26 cellular contexts compared by ENCODE assay signal in the genomic region with DNA sequence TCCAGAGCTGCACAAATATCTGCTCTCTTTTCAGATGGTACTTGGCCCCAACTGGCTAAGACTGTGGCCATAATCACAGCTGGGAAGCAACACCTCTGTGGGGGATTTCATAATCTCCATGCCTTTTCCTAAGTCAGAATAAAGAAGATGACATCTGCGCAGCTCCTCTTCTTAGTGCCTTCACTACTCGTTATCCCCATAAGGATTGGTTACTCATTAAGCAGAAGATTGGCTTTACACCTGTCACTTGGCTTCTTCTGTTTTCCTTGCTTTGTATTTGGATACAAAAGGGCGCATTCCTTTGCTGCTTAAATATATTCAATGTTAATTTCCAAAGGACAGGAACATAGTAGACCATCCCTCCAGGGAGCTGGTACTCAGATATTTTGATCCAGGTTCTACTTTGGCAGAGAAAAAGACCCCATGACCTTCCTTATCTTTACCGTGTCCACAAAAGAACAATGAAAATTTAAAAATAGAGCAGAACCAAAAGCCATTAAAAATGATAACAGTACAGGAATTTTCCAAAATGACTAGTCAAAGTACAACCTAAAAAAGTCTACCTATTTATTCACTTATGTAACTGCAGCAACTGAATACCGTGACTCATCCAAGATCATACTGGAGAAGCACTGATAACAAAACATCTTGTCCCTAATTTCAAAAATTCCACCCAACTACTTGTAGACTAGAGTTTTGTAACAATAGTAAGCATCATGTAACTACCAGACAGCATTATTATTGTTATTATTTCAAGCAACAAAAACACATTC.
"Had no signal": no experiment of that assay in that cellular context is flagged by ENCODE, and none has a peak within 500 bp of the region (broad histone marks: within the 10 kb centered on the region; RNA-seq: fewer than 3 reads in every experiment).

No MANE protein-coding gene starts in this region.

- DNase-seq: activated CD4-positive, alpha-beta T cell treated with anti-CD3 and anti-CD28 coated beads for 48 hours; activated CD4-positive, alpha-beta T cell treated with anti-CD3 and anti-CD28 coated beads, Interleukin-2, amount 50 U/mL, for 4 hours; activated CD8-positive, alpha-beta memory T cell treated with anti-CD3 and anti-CD28 coated beads, Interleukin-2, amount 50 U/mL, for 48 hours; activated CD8-positive, alpha-beta T cell treated with anti-CD3 and anti-CD28 coated beads, Interleukin-2, amount 10 ng/mL, durations not matched to agents 7 days and 5 days; activated naive CD4-positive, alpha-beta T cell treated with anti-CD3 and anti-CD28 coated beads, Interleukin-2, amount 50 U/mL, for 16 hours; activated naive CD8-positive, alpha-beta T cell treated with anti-CD3 and anti-CD28 coated beads, Interleukin-2, amount 10 ng/mL, durations not matched to agents 7 days and 5 days; activated T-cell treated with anti-CD3 and anti-CD28 coated beads, Interleukin-2, amount 50 U/mL, for 1 hour; adrenal gland; anterior cingulate cortex; caudate nucleus; Karpas-422; MM.1S; NCI-H1105 treated with DMSO at 0.1 percent for 48 hours; NCI-H1436 treated with DMSO at 0.1 percent for 48 hours; NCI-H187; NCI-H2081; NCI-H510A treated with DMSO at 0.1 percent for 48 hours; NCI-H748 treated with DMSO at 0.1 percent for 48 hours; RPMI8226; SHP77; SW 1271 had no signal

- H3K4me3 Mint-ChIP-seq: activated CD8-positive, alpha-beta T cell treated with anti-CD3 and anti-CD28 coated beads, Interleukin-2, amount 10 ng/mL, durations not matched to agents 7 days and 5 days; activated naive CD8-positive, alpha-beta T cell treated with anti-CD3 and anti-CD28 coated beads, Interleukin-2, amount 10 ng/mL, durations not matched to agents 7 days and 5 days had no signal

- H3K9me3 Mint-ChIP-seq: activated naive CD8-positive, alpha-beta T cell treated with anti-CD3 and anti-CD28 coated beads, Interleukin-2, amount 10 ng/mL, durations not matched to agents 7 days and 5 days had no signal

- H3K36me3 Mint-ChIP-seq: activated naive CD8-positive, alpha-beta T cell treated with anti-CD3 and anti-CD28 coated beads, Interleukin-2, amount 10 ng/mL, durations not matched to agents 7 days and 5 days had no signal

- H3K27ac Mint-ChIP-seq: activated CD8-positive, alpha-beta T cell treated with anti-CD3 and anti-CD28 coated beads, Interleukin-2, amount 10 ng/mL, durations not matched to agents 7 days and 5 days; activated naive CD8-positive, alpha-beta T cell treated with anti-CD3 and anti-CD28 coated beads, Interleukin-2, amount 10 ng/mL, durations not matched to agents 7 days and 5 days had no signal

- H3K4me3 ChIP-seq: adrenal gland, K562, SJSA1 had no signal

- H3K27me3 Mint-ChIP-seq: activated naive CD8-positive, alpha-beta T cell treated with anti-CD3 and anti-CD28 coated beads, Interleukin-2, amount 10 ng/mL, durations not matched to agents 7 days and 5 days had no signal

- ATAC-seq: activated CD4-positive, CD25-positive, alpha-beta regulatory T cell treated with anti-CD3 and anti-CD28 coated beads, Interleukin-2, amount 50 U/mL, for 24 hours; activated CD8-positive, alpha-beta T cell treated with anti-CD3 and anti-CD28 coated beads, Interleukin-2, amount 10 ng/mL, durations not matched to agents 7 days and 5 days; K562; Panc1; SK-N-SH treated with all-trans-retinoic acid at 6 μM for 48 hours had no signal

- H3K27ac ChIP-seq: adrenal gland, SJSA1 had no signal

- H3K27me3 ChIP-seq: adrenal gland, SJSA1 had no signal

- H3K4me1 ChIP-seq: adrenal gland, SJSA1 had no signal

- H3K9me3 ChIP-seq: adrenal gland, SJSA1 had no signal

- H3K36me3 ChIP-seq: adrenal gland, SJSA1 had no signal

- H3K4me1 Mint-ChIP-seq: activated naive CD8-positive, alpha-beta T cell treated with anti-CD3 and anti-CD28 coated beads, Interleukin-2, amount 10 ng/mL, durations not matched to agents 7 days and 5 days had no signal
